Comparison of ENCODE assay signal across 16 cellular contexts in genomic region chr5:115457985-115458384, GRCh38.
DNase-seq lines count a peak whose midpoint lies in the region; ATAC-seq and TF ChIP-seq lines count a peak whose summit lies in the region.
"Had no signal": no experiment of that assay in that cellular context is flagged by ENCODE, and none has a peak within 500 bp of the region (broad histone marks: within the 10 kb centered on the region; RNA-seq: fewer than 3 reads in every experiment).

No MANE protein-coding gene starts in this region.

- no peaks in the 10 kb centered on the region for H3K36me3 ChIP-seq in osteoblast (ENCODE audit: insufficient read depth, low read length)

- no peaks in the 10 kb centered on the region for H3K79me2 ChIP-seq in osteoblast (ENCODE audit: insufficient read depth, low read length)

- no peaks in the 10 kb centered on the region for H4K20me1 ChIP-seq in osteoblast (ENCODE audit: insufficient read depth, low read length)

- no peak overlapping the region for H3K4me3 Mint-ChIP-seq in type B pancreatic cell
- H3K4me3 Mint-ChIP-seq: activated CD4-positive, alpha-beta memory T cell treated with anti-CD3 and anti-CD28 coated beads for 36 hours; B cell; effector memory CD8-positive, alpha-beta T cell had no signal

- no peaks in the 10 kb centered on the region for H3K27me3 ChIP-seq in osteoblast (ENCODE audit: insufficient read depth, low read length)

- H3K9me3 ChIP-seq in osteoblast (ENCODE audit: low read depth, low read length), result no peaks in the 10 kb centered on the region

- H3K9me3 Mint-ChIP-seq in type B pancreatic cell, result no peaks in the 10 kb centered on the region
- H3K9me3 Mint-ChIP-seq: activated CD4-positive, alpha-beta memory T cell treated with anti-CD3 and anti-CD28 coated beads for 36 hours; effector memory CD8-positive, alpha-beta T cell had no signal

- H3K27ac Mint-ChIP-seq in type B pancreatic cell, result no peak overlapping the region
- H3K27ac Mint-ChIP-seq: activated CD4-positive, alpha-beta memory T cell treated with anti-CD3 and anti-CD28 coated beads for 36 hours; B cell; effector memory CD8-positive, alpha-beta T cell had no signal

- H3K27ac ChIP-seq in osteoblast (ENCODE audit: low read depth, low read length), result no peak overlapping the region

- peak overlapping the region; percentile 8 for H2AFZ ChIP-seq in osteoblast (ENCODE audit: low read length)

- TF ChIP-seq CTCF in osteoblast (IDR thresholded peaks at IDR 0.05; ENCODE audit: extremely low read depth, low read depth, low read length) (no peak), type B pancreatic cell (conservative IDR thresholded peaks at IDR 0.05) (no peak)

- H3K4me3 ChIP-seq in osteoblast (ENCODE audit: insufficient read depth, low read length), result no peak overlapping the region

- ATAC-seq in GM21717 (IDR thresholded peaks at IDR 0.05; ENCODE audit: unreplicated experiment), result no peak
- ATAC-seq: effector memory CD8-positive, alpha-beta T cell had no signal

- no peaks in the 10 kb centered on the region for H3K36me3 Mint-ChIP-seq in type B pancreatic cell
- H3K36me3 Mint-ChIP-seq: activated CD4-positive, alpha-beta memory T cell treated with anti-CD3 and anti-CD28 coated beads for 36 hours had no signal

- H3K27me3 Mint-ChIP-seq in type B pancreatic cell, result no peaks in the 10 kb centered on the region

- peaks cover 4% of the 10 kb centered on the region for H3K4me1 Mint-ChIP-seq in type B pancreatic cell (ENCODE audit: unreplicated experiment)
- H3K4me1 Mint-ChIP-seq: B cell had no signal

- H3K4me2 ChIP-seq in osteoblast (ENCODE audit: insufficient read depth, low read length), result no peak overlapping the region

- peaks cover 59% of the 10 kb centered on the region for H3K4me1 ChIP-seq in osteoblast (ENCODE audit: insufficient read depth, low read length)

- DNase-seq in CD1c-positive myeloid dendritic cell (ENCODE audit: extremely low spot score), result peak; percentile 24
- DNase-seq in NCI-H187 (lab: John Stamatoyannopoulos, UW), result peak; percentile 50 to 61
- peak; percentile 47 for DNase-seq in glomerular visceral epithelial cell (ENCODE audit: extremely low spot score)
- no peak for DNase-seq in osteoblast (ENCODE audit: insufficient read length, low spot score, missing footprints)
- DNase-seq in DMS79 treated with DMSO at 0.1 percent for 48 hours (lab: John Stamatoyannopoulos, UW), result no peak
- no peak for DNase-seq in activated CD4-positive, alpha-beta T cell treated with anti-CD3 and anti-CD28 coated beads for 48 hours
- DNase-seq in type B pancreatic cell (ENCODE audit: extremely low spot score, unreplicated experiment), result no peak
- DNase-seq: activated CD4-positive, alpha-beta memory T cell treated with anti-CD3 and anti-CD28 coated beads for 36 hours; activated gamma-delta T cell treated with Interleukin-2 at 50 U/mL for 16 hours; DND-41; effector memory CD8-positive, alpha-beta T cell; left cardiac atrium; NCI-H1105 treated with DMSO at 0.1 percent for 48 hours; T1000 had no signal

Comparison
In these comparisons a context has a peak if more than half of its experiments do, and no peak if none do; other contexts are left out.
1. DNase-seq: peak in CD1c-positive myeloid dendritic cell (single experiment), NCI-H187 (2 of 2) and glomerular visceral epithelial cell (single experiment); none in osteoblast (single experiment), DMS79 treated with DMSO at 0.1 percent for 48 hours (single experiment), activated CD4-positive, alpha-beta T cell treated with anti-CD3 and anti-CD28 coated beads for 48 hours (single experiment) and type B pancreatic cell (single experiment).